ENCODE assay signal across 20 cellular contexts in genomic region chr1:237091691-237092090, GRCh38. TPM values are rescaled to one million over a fixed set of nuclear protein-coding genes. Genes with fewer than 3 reads are reported as not detected.
A peak's percentile ranks its signal among the peaks of the same experiment; 100 is the strongest.
DNase-seq lines count a peak whose midpoint lies in the region; ATAC-seq and TF ChIP-seq lines count a peak whose summit lies in the region.
"Had no signal": no experiment of that assay in that cellular context is flagged by ENCODE, and none has a peak within 500 bp of the region (broad histone marks: within the 10 kb centered on the region; RNA-seq: fewer than 3 reads in every experiment).

No MANE protein-coding gene starts in this region.

- 54 to 67% methylated on average over 3 of the region's 3 CpGs for WGBS in heart right ventricle, 2 donors

- no peak for TF ChIP-seq CTCF in heart right ventricle (IDR thresholded peaks at IDR 0.05)
- TF ChIP-seq CTCF in osteocyte (IDR thresholded peaks at IDR 0.05): no peak

- H3K36me3 ChIP-seq in heart right ventricle: no peaks in the 10 kb centered on the region

- peak overlapping the region in 6 of 10 donors; percentile 10 to 61 (median 49) for H3K27ac ChIP-seq in heart right ventricle
- H3K27ac ChIP-seq: 22Rv1, A549, C4-2B had no signal

- H3K4me1 ChIP-seq in heart right ventricle: peaks cover 2 to 99% (median 47%) of the 10 kb centered on the region in 9 donors
- H3K4me1 ChIP-seq: A549, Caco-2 had no signal

- no peaks in the 10 kb centered on the region for H3K27me3 ChIP-seq in heart right ventricle

- in situ Hi-C loops in G401 (cut with HindIII; ENCODE audit: low sequenced_read_pairs): no loop called here

- no peak overlapping the region for H3K4me3 ChIP-seq in heart right ventricle
- H3K4me3 ChIP-seq: A549 had no signal

- no peaks in the 10 kb centered on the region for H3K36me3 Mint-ChIP-seq in osteocyte (ENCODE audit: unreplicated experiment)

- H3K4me1 Mint-ChIP-seq in osteocyte (ENCODE audit: unreplicated experiment): no peaks in the 10 kb centered on the region

- no peak overlapping the region for H3K4me3 Mint-ChIP-seq in osteocyte (ENCODE audit: unreplicated experiment)
- H3K4me3 Mint-ChIP-seq: CD4-positive, alpha-beta T cell; HFFc6 had no signal

- intact Hi-C loops in heart right ventricle (cut with DNase I): no loop called here

- no peak overlapping the region for H3K27ac Mint-ChIP-seq in osteocyte (ENCODE audit: unreplicated experiment)
- H3K27ac Mint-ChIP-seq: CD4-positive, alpha-beta T cell; HFFc6 had no signal

- ATAC-seq in heart right ventricle: peak in 4 of 8 donors; percentile 5 to 43 (median 34)
- ATAC-seq: A549, HCT116 had no signal

- peaks cover 9% of the 10 kb centered on the region for H3K9me3 Mint-ChIP-seq in osteocyte (ENCODE audit: unreplicated experiment)
- H3K9me3 Mint-ChIP-seq: CD4-positive, alpha-beta T cell had no signal

- peaks cover 2% of the 10 kb centered on the region for H3K27me3 Mint-ChIP-seq in osteocyte (ENCODE audit: unreplicated experiment)
- H3K27me3 Mint-ChIP-seq: CD4-positive, alpha-beta T cell had no signal

- H3K9me3 ChIP-seq in heart right ventricle: no peaks in the 10 kb centered on the region
- H3K9me3 ChIP-seq: A549, Caco-2 had no signal

- DNase-seq in NCI-H2171 treated with DMSO at 0.1 percent for 48 hours (lab: John Stamatoyannopoulos, UW) (peak; percentile 15), NCI-H2171 (lab: John Stamatoyannopoulos, UW) (no peak), G401 (ENCODE audit: low spot score) (peak; percentile 83), heart right ventricle (no peak), osteocyte (ENCODE audit: extremely low spot score, unreplicated experiment) (peak; percentile 38), nucleus accumbens (lab: John Stamatoyannopoulos, UW) (no peak)
- DNase-seq in activated CD4-positive, alpha-beta T cell treated with anti-CD3 and anti-CD28 coated beads for 4 hours: no peak
- DNase-seq: AML-193; Caco-2; CD4-positive, alpha-beta T cell; GDM1; GOT3; H7; HFFc6; IMR-90 had no signal

RNA-seq across cellular contexts. Expression of gene RYR2, which starts 49.7 kb away (rescaled TPM):
- not detected in 2 replicates for total RNA-seq in G401 (2014; rRNA removed; shearing (Covaris generic))
- total RNA-seq in heart right ventricle (1,000 to 10,000 TPM in 5 of 10 donors, 100 to 1,000 TPM in 5; 505 to 1,252 (median 983) TPM), osteocyte (0.03 and 0.05 TPM in 2 replicates)
- 100 to 1,000 TPM in 1 of 2 donors, 10 to 100 TPM in 1; 43.1 to 174 TPM for polyA plus RNA-seq in heart right ventricle
- total RNA-seq: CD4-positive, alpha-beta T cell; IMR-90 had no signal
- polyA plus RNA-seq: BJ, IMR-90 had no signal

Comparison
In these comparisons a context has a peak if more than half of its experiments do, and no peak if none do; other contexts are left out.
1. DNase-seq: peak in NCI-H2171 treated with DMSO at 0.1 percent for 48 hours (single experiment), G401 (single experiment) and osteocyte (single experiment); none in NCI-H2171 (single experiment), heart right ventricle (0 of 2), activated CD4-positive, alpha-beta T cell treated with anti-CD3 and anti-CD28 coated beads for 4 hours (0 of 2) and nucleus accumbens (0 of 56).
2. RNA of gene RYR2, which starts 49.7 kb away (total RNA-seq): 505 to 1,252 TPM in heart right ventricle; 0.03 to 0.05 TPM in osteocyte and not detected in G401; every median in the first group is over 100 times any median in the second.